20 cellular contexts compared by ENCODE assay signal in genomic region chr4:114870987-114871386, GRCh38.
DNase-seq lines count a peak whose midpoint lies in the region; ATAC-seq, FAIRE-seq and TF ChIP-seq lines count a peak whose summit lies in the region.
"Had no signal": no experiment of that assay in that cellular context is flagged by ENCODE, and none has a peak within 500 bp of the region (broad histone marks: within the 10 kb centered on the region; RNA-seq: fewer than 3 reads in every experiment).

No MANE protein-coding gene starts in this region.

- H3K36me3 Mint-ChIP-seq in effector memory CD8-positive, alpha-beta T cell (ENCODE audit: insufficient read depth), result no peaks in the 10 kb centered on the region
- H3K36me3 Mint-ChIP-seq: CD14-positive monocyte, IgD-negative memory B cell had no signal

- no peaks in the 10 kb centered on the region for H3K4me1 Mint-ChIP-seq in effector memory CD8-positive, alpha-beta T cell (ENCODE audit: low read depth in 2 of 2)
- H3K4me1 Mint-ChIP-seq: CD14-positive monocyte, IgD-negative memory B cell had no signal

- no peak for FAIRE-seq in GM12891 (lab: Jason Lieb, UNC)
- FAIRE-seq: H1 had no signal

- H3K27ac Mint-ChIP-seq in effector memory CD8-positive, alpha-beta T cell, result no peak overlapping the region
- H3K27ac Mint-ChIP-seq: CD14-positive monocyte had no signal

- peak; percentile 42 for ATAC-seq in GM18870 (IDR thresholded peaks at IDR 0.05; ENCODE audit: unreplicated experiment)
- peak; percentile 57 for ATAC-seq in GM21723 (IDR thresholded peaks at IDR 0.05; ENCODE audit: unreplicated experiment)
- ATAC-seq in HG03354 (IDR thresholded peaks at IDR 0.05; ENCODE audit: poor library complexity, severe bottlenecking, unreplicated experiment), result peak; percentile 39
- ATAC-seq in effector memory CD8-positive, alpha-beta T cell (replicated peaks), result no peak

- no peaks in the 10 kb centered on the region for H3K27me3 Mint-ChIP-seq in effector memory CD8-positive, alpha-beta T cell
- H3K27me3 Mint-ChIP-seq: IgD-negative memory B cell had no signal

- H3K4me3 Mint-ChIP-seq in effector memory CD8-positive, alpha-beta T cell, result no peak overlapping the region
- H3K4me3 Mint-ChIP-seq: CD14-positive monocyte, IgD-negative memory B cell had no signal

- H3K9me3 Mint-ChIP-seq in effector memory CD8-positive, alpha-beta T cell, result peaks cover 0 to 3% of the 10 kb centered on the region in 2 donors
- H3K9me3 Mint-ChIP-seq: CD14-positive monocyte, IgD-negative memory B cell had no signal

- TF ChIP-seq POLR2A in GM12891 (IDR thresholded peaks at IDR 0.05; ENCODE audit: low read depth, low read length), result no peak

- DNase-seq in GM12891 (ENCODE audit: insufficient read length, low spot score), result no peak
- no peak for DNase-seq in DMS53 treated with DMSO at 0.1 percent for 48 hours (lab: John Stamatoyannopoulos, UW; ENCODE audit: unreplicated experiment)
- DNase-seq in hypothalamus (lab: John Stamatoyannopoulos, UW), result no peak
- no peak for DNase-seq in dermis blood vessel endothelial cell
- no peak for DNase-seq in effector memory CD8-positive, alpha-beta T cell
- DNase-seq: DND-41, Karpas-422, NCI-H1436, NCI-H1930, NCI-H226, NCI-H524, NCI-H82, T-helper 1 cell, T-helper 9 cell had no signal

TF ChIP-seq in GM12891, 5 proteins besides CTCF, POLR2A, EP300 and RAD21:
- TF ChIP-seq POU2F2 (IDR thresholded peaks at IDR 0.05; ENCODE audit: low read depth, low read length) (no peak), POLR2AphosphoS5 (IDR thresholded peaks at IDR 0.05; ENCODE audit: low read depth, low read length) (no peak), PAX5 (IDR thresholded peaks at IDR 0.05; ENCODE audit: insufficient read depth, low read length, severe bottlenecking) (no peak), TAF1 (IDR thresholded peaks at IDR 0.05; ENCODE audit: low read depth, low read length) (no peak), SPI1 (IDR thresholded peaks at IDR 0.05; ENCODE audit: low read depth, low read length) (0 out of 2 replicates have a peak, but pooled peaks have one; percentile 2)
